ENCODE assay signal across 8 cellular contexts in genomic region chr19:16325671-16326400, GRCh38. TPM values are rescaled to one million over a fixed set of nuclear protein-coding genes. Genes with fewer than 3 reads are reported as not detected.
A peak's percentile ranks its signal among the peaks of the same experiment; 100 is the strongest.
DNase-seq lines count a peak whose midpoint lies in the region; ATAC-seq and TF ChIP-seq lines count a peak whose summit lies in the region.

No MANE protein-coding gene starts in this region.

- peaks cover 48% of the 10 kb centered on the region for H3K36me3 Mint-ChIP-seq in T-helper 2 cell treated with Interferon-gamma antibody and Interleukin-4, amounts not matched to agents 5 μg/mL and 100 μg/mL, for 36 hours (ENCODE audit: low read depth)
- H3K36me3 Mint-ChIP-seq in dendritic cell treated with granulocyte-macrophage colony-stimulating factor and Interleukin-4, amounts not matched to agents 40 ng/mL and 50 ng/mL, for 4 days (ENCODE audit: low read depth): peaks cover 22% of the 10 kb centered on the region

- peak overlapping the region; percentile 98 to 99 for H3K27ac ChIP-seq in thoracic aorta

- no peaks in the 10 kb centered on the region for H3K9me3 Mint-ChIP-seq in T-helper 2 cell treated with Interferon-gamma antibody and Interleukin-4, amounts not matched to agents 5 μg/mL and 100 μg/mL, for 36 hours
- no peaks in the 10 kb centered on the region for H3K9me3 Mint-ChIP-seq in dendritic cell treated with granulocyte-macrophage colony-stimulating factor and Interleukin-4, amounts not matched to agents 40 ng/mL and 50 ng/mL, for 4 days

- H3K4me1 ChIP-seq in mucosa of descending colon (ENCODE audit: low read depth) (peaks cover 20% of the 10 kb centered on the region), thoracic aorta (ENCODE audit: control insufficient read depth in 1 of 2, low read depth in 2 of 2) (peaks cover 17 to 36% of the 10 kb centered on the region in 2 donors)

- intact Hi-C loops in dendritic cell treated with granulocyte-macrophage colony-stimulating factor and Interleukin-4, amounts not matched to agents 40 ng/mL and 50 ng/mL, for 4 days (cut with micrococcal nuclease): loop anchor here (5.0 kb wide), 4 partner anchors 41 to 79 kb away; no protein-coding TSS in a partner anchor
- intact Hi-C loops in mucosa of descending colon (cut with DNase I, micrococcal nuclease): no loop called here

- H3K27me3 ChIP-seq in thoracic aorta (replicated peaks; ENCODE audit: insufficient read depth): no peaks in the 10 kb centered on the region

- H3K4me3 ChIP-seq in mucosa of descending colon (peak overlapping the region; percentile 9), thoracic aorta (peak overlapping the region; percentile 98)

- H3K36me3 ChIP-seq in mucosa of descending colon (ENCODE audit: low read depth) (no peaks in the 10 kb centered on the region), thoracic aorta (no peaks in the 10 kb centered on the region)

- peaks cover 43% of the 10 kb centered on the region for H3K27me3 Mint-ChIP-seq in T-helper 2 cell treated with Interferon-gamma antibody and Interleukin-4, amounts not matched to agents 5 μg/mL and 100 μg/mL, for 36 hours (ENCODE audit: low read depth)
- peaks cover 34% of the 10 kb centered on the region for H3K27me3 Mint-ChIP-seq in dendritic cell treated with granulocyte-macrophage colony-stimulating factor and Interleukin-4, amounts not matched to agents 40 ng/mL and 50 ng/mL, for 4 days

- H3K4me1 Mint-ChIP-seq in T-helper 2 cell treated with Interferon-gamma antibody and Interleukin-4, amounts not matched to agents 5 μg/mL and 100 μg/mL, for 36 hours (ENCODE audit: low read depth): peaks cover 45% of the 10 kb centered on the region
- peaks cover 63% of the 10 kb centered on the region for H3K4me1 Mint-ChIP-seq in dendritic cell treated with granulocyte-macrophage colony-stimulating factor and Interleukin-4, amounts not matched to agents 40 ng/mL and 50 ng/mL, for 4 days (ENCODE audit: low read depth)

- peak overlapping the region; percentile 94 for H3K27ac Mint-ChIP-seq in T-helper 2 cell treated with Interferon-gamma antibody and Interleukin-4, amounts not matched to agents 5 μg/mL and 100 μg/mL, for 36 hours
- peak overlapping the region; percentile 68 for H3K27ac Mint-ChIP-seq in dendritic cell treated with granulocyte-macrophage colony-stimulating factor and Interleukin-4, amounts not matched to agents 40 ng/mL and 50 ng/mL, for 4 days

- H3K4me3 Mint-ChIP-seq in T-helper 2 cell treated with Interferon-gamma antibody and Interleukin-4, amounts not matched to agents 5 μg/mL and 100 μg/mL, for 36 hours: peak overlapping the region; percentile 96
- peak overlapping the region; percentile 78 for H3K4me3 Mint-ChIP-seq in dendritic cell treated with granulocyte-macrophage colony-stimulating factor and Interleukin-4, amounts not matched to agents 40 ng/mL and 50 ng/mL, for 4 days

- TF ChIP-seq CTCF in mucosa of descending colon (IDR thresholded peaks at IDR 0.05) (no peak), thoracic aorta (IDR thresholded peaks at IDR 0.05) (no peak)

- H3K9me3 ChIP-seq in mucosa of descending colon (no peaks in the 10 kb centered on the region), thoracic aorta (no peaks in the 10 kb centered on the region)

- DNase-seq in DMS53 (lab: John Stamatoyannopoulos, UW) (peak; percentile 40), DMS53 treated with DMSO at 0.1 percent for 48 hours (lab: John Stamatoyannopoulos, UW; ENCODE audit: unreplicated experiment) (no peak), mucosa of descending colon (peak in 2 of 3 donors; percentile 48 to 78), thoracic aorta (ENCODE audit: low spot score) (no peak), NCI-H2107 (lab: John Stamatoyannopoulos, UW) (no peak)
- DNase-seq in T-helper 2 cell treated with Interferon-gamma antibody and Interleukin-4, amounts not matched to agents 5 μg/mL and 100 μg/mL, for 36 hours (ENCODE audit: low spot score): peak; percentile 36

- ATAC-seq in mucosa of descending colon (no peak), thoracic aorta (ENCODE audit: insufficient number of reproducible peaks, low FRiP score, low read depth) (no peak), GM21529 (IDR thresholded peaks at IDR 0.05; ENCODE audit: unreplicated experiment) (no peak)

RNA-seq across cellular contexts. Expression of gene KLF2, which starts 1.2 kb away (rescaled TPM):
- total RNA-seq in mucosa of descending colon: 10 to 100 TPM in 2 of 3 donors, 1 to 10 TPM in 1; 8.1 to 29.5 (median 23.4) TPM
- 100 to 1,000 TPM in 1 of 2 donors, 10 to 100 TPM in 1; 34.9 to 146 TPM for total RNA-seq in thoracic aorta

Comparison
In these comparisons a context has a peak if more than half of its experiments do, and no peak if none do; other contexts are left out.
1. DNase-seq: peak in DMS53 (single experiment), T-helper 2 cell treated with Interferon-gamma antibody and Interleukin-4, amounts not matched to agents 5 μg/mL and 100 μg/mL, for 36 hours (single experiment) and mucosa of descending colon (2 of 3); none in DMS53 treated with DMSO at 0.1 percent for 48 hours (single experiment), thoracic aorta (single experiment) and NCI-H2107 (single experiment).